In the genomic region with DNA sequence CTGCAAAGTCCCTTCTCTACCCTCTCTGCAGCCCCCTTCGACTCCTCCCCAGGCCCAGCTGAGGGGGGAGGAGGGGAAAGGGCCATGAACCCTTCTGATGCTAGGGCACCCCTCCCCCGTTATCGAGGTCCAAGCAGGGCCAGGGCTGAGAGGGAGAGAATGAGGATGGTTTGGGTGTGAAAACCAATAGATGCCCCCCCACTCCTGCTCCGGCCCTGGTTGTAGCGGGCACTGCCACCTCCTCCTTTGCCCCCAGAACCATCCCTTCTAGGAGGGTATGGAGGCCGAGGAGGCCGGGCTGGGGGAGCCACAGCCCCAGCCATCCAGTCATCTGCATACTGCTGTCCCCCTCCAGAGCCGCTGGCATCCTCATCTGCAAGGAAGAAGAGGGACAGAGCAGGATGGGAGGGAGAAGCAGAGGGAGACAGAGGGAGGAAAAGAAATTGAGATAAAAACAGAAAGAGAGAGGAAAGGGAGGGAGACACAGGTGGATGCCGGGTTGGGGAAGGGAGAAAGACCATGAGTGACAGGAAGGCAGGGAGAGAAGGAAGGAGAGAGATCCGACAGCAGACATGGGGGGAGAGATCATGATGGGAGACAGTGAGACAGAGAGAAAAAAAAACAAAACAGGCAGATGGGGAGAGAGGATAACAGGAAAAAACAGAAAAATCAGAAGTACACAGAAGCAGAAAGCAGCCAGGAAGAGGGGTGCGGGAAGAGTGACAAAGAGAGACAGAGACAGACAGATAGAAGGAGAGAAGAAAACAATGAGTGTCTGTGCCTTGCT, we compare ENCODE assay signal across 1 cellular context.
TF ChIP-seq lines count a peak whose summit lies in the region.

No MANE protein-coding gene starts in this region.

TF ChIP-seq in H1, 55 proteins besides CTCF, POLR2A, EP300 and RAD21:
- TF ChIP-seq, protein P1, sequence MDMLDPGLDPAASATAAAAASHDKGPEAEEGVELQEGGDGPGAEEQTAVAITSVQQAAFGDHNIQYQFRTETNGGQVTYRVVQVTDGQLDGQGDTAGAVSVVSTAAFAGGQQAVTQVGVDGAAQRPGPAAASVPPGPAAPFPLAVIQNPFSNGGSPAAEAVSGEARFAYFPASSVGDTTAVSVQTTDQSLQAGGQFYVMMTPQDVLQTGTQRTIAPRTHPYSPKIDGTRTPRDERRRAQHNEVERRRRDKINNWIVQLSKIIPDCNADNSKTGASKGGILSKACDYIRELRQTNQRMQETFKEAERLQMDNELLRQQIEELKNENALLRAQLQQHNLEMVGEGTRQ (IDR thresholded peaks at IDR 0.05; ENCODE audit: low read length): no peak
- TF ChIP-seq KDM4A (IDR thresholded peaks at IDR 0.05; ENCODE audit: low read depth, low read length, severe bottlenecking): no peak
- no peak for TF ChIP-seq KDM1A (IDR thresholded peaks at IDR 0.05; ENCODE audit: borderline replicate concordance, low read length)
TF ChIP-seq in H1: peak in this region for 0.
